8 cellular contexts compared by ENCODE assay signal in the genomic region with DNA sequence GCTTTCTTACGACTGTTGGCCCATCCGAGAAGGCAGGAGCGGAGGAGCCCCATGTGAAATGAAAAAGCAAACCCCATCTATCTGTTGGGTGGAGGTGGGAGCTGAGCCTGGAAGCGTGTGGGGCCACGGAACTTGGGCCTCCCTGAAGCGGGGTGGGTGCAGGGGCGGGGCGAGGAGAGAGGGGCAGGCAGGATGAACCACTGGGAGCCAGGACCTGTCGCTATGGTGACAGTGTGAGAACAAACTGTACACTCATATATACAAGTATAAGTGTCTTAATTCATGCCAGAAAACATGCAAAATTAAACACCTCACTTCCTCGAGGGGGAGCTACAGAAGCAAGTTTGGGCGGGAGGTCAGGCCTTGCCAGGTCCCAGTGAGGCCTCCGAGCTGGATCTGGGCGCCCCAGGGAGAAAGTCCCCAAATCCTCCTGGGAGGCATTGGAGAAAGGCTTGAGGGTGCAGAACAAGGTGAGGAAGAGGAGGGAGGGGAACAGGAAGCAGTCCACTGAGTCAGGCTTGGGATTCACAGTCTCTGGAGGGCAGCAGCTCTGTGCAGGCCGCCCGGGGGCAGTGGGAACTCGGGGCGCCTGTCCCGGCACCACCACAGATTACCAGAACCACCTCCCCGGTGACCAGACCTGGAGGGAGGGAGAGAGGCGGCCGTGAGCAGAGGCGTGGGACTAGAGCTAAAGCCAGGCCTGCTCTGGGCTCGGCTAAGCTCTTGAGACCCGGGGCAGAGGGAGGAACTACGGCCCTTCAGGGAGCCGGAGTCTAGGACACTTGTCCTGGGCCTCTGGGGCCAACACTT. TPM values are rescaled to one million over a fixed set of nuclear protein-coding genes. Genes with fewer than 3 reads are reported as not detected.
DNase-seq lines count a peak whose midpoint lies in the region; ATAC-seq, FAIRE-seq and TF ChIP-seq lines count a peak whose summit lies in the region.

No MANE protein-coding gene starts in this region.

- whole genome bisulfite sequencing in IMR-90 (ENCODE audit: extremely low coverage in 2 of 2, insufficient read length in 1 of 2), 2 experiments = 100% methylated on average over 1 of the region's 26 CpGs; no CpG with 5 or more reads in 1 of the 2 experiments
- 55% methylated on average over 23 of the region's 26 CpGs for WGBS in GM12878 (ENCODE audit: insufficient coverage, insufficient replicate concordance, low lambda C conversion rate, missing lambda C conversion rate)
- WGBS in right lobe of liver (ENCODE audit: insufficient coverage, low coverage, low lambda C conversion rate, missing lambda C conversion rate) = 82% methylated on average over 11 of the region's 26 CpGs

- H3K79me1 ChIP-seq in IMR-90 (ENCODE audit: low read depth in 1 of 2, low read length in 2 of 2) = no peaks in the 10 kb centered on the region

- H3K23ac ChIP-seq in IMR-90 (ENCODE audit: low read depth, low read length) = no peak overlapping the region

- no peak overlapping the region for H2BK20ac ChIP-seq in IMR-90 (ENCODE audit: low read depth, low read length)

- no peak overlapping the region for H2BK15ac ChIP-seq in IMR-90 (ENCODE audit: low read depth, low read length)

- H3K18ac ChIP-seq in IMR-90 (ENCODE audit: low read depth, low read length) = no peak overlapping the region

- in situ Hi-C loops in IMR-90 (cut with MboI; ENCODE audit: low sequenced_read_pairs) (no loop called here), GM12878 (cut with MboI) (no loop called here)

- no peak overlapping the region for H2BK5ac ChIP-seq in IMR-90 (ENCODE audit: low read depth, low read length, poor library complexity, severe bottlenecking)

- H2BK120ac ChIP-seq in IMR-90 (ENCODE audit: low read depth, low read length) = no peak overlapping the region

- ATAC-seq in IMR-90 (ENCODE audit: low read depth) (peak; percentile 80), GM12878 (peak; percentile 80), right lobe of liver (peak; percentile 12 to 53 (median 40)), GM19328 (IDR thresholded peaks at IDR 0.05; ENCODE audit: unreplicated experiment) (no peak), GM21723 (IDR thresholded peaks at IDR 0.05; ENCODE audit: unreplicated experiment) (no peak)

- H4K20me1 ChIP-seq in IMR-90 (ENCODE audit: insufficient read depth, low read length) (no peaks in the 10 kb centered on the region; the same call in 1 of the 2 replicates), GM12878 (ENCODE audit: control insufficient read depth, insufficient read depth) (no peaks in the 10 kb centered on the region)

- no peak overlapping the region for H4K91ac ChIP-seq in IMR-90 (ENCODE audit: insufficient read depth, low read depth, low read length)

- RAD21 ChIA-PET in GM12878 (lab: Charles Lee; ENCODE audit: unreplicated experiment) = interaction anchor here (0.5 to 6.3 kb wide), 16 partner anchors 13 to 268 kb away, joined by 3 to 97 read pairs (median 4); no protein-coding TSS in a partner anchor

- no peaks in the 10 kb centered on the region for H3K36me3 ChIP-seq in IMR-90 (ENCODE audit: control insufficient read depth, insufficient read depth, low read length)
- H3K36me3 ChIP-seq in GM12878 (ENCODE audit: control insufficient read depth in 2 of 2, insufficient read depth in 2 of 2, low read length in 1 of 2) = no peaks in the 10 kb centered on the region
- H3K36me3 ChIP-seq in right lobe of liver = no peaks in the 10 kb centered on the region

- H3K4me1 ChIP-seq in IMR-90 (ENCODE audit: control insufficient read depth, insufficient read depth, low read length) (peaks cover 8% of the 10 kb centered on the region; the same call in 1 of the 2 replicates), GM12878 (ENCODE audit: control insufficient read depth, insufficient read depth, low read length) (no peaks in the 10 kb centered on the region), right lobe of liver (no peaks in the 10 kb centered on the region)

- H3K9ac ChIP-seq in IMR-90 (ENCODE audit: low read depth, low read length) (no peak overlapping the region), GM12878 (ENCODE audit: control insufficient read depth, insufficient read depth, low read length) (no peak overlapping the region)

- TF ChIP-seq RAD21 in IMR-90 (IDR thresholded peaks at IDR 0.05; ENCODE audit: low read length) (peak; percentile 65), GM12878 (IDR thresholded peaks at IDR 0.05; ENCODE audit: insufficient read depth, low read depth, low read length) (peak; percentile 68)

- TF ChIP-seq POLR2A in IMR-90 (IDR thresholded peaks at IDR 0.05; ENCODE audit: low read depth, low read length) (no peak), GM12878 (IDR thresholded peaks at IDR 0.05; ENCODE audit: low read depth, low read length) (no peak), right lobe of liver (IDR thresholded peaks at IDR 0.05) (no peak)

- H3K4ac ChIP-seq in IMR-90 (ENCODE audit: low read depth, low read length) = no peak overlapping the region

- POLR2A ChIA-PET in IMR-90 (lab: Charles Lee; ENCODE audit: unreplicated experiment) = no interaction called here
- POLR2A ChIA-PET in GM12878 (lab: Charles Lee) = interaction anchor here (0.5 to 1.9 kb wide), 5 partner anchors 63 to 155 kb away, joined by 3 to 6 read pairs (median 3); no protein-coding TSS in a partner anchor

- CTCF ChIA-PET in IMR-90 (lab: Yijun Ruan, JAX) (interaction anchor here (0.6 to 1.7 kb wide), 4 partner anchors 9 to 69 kb away, joined by 3 to 6 read pairs (median 4); no protein-coding TSS in a partner anchor), GM12878 (lab: Yijun Ruan, JAX) (interaction anchor here (0.7 to 20.1 kb wide), 17 partner anchors 8 to 293 kb away, joined by 3 to 529 read pairs (median 4); no protein-coding TSS in a partner anchor)

- DNase-seq in AG08396 (ENCODE audit: low spot score) = peak; percentile 85
- DNase-seq in IMR-90 = peak; percentile 77
- DNase-seq in GM12878 (ENCODE audit: low read depth, low spot score) = no peak
- no peak for DNase-seq in right lobe of liver
- DNase-seq in stimulated activated CD4-positive, alpha-beta T cell treated with anti-CD3 and anti-CD28 coated beads, Interleukin-4, amount 100 ng/mL, for 1 hour = no peak
- DNase-seq in activated T-cell treated with anti-CD3 and anti-CD28 coated beads for 4 hours = no peak

- H3K9me3 ChIP-seq in IMR-90 (ENCODE audit: control insufficient read depth, insufficient read depth, low read length) (no peaks in the 10 kb centered on the region), GM12878 (replicated peaks; ENCODE audit: control insufficient read depth, insufficient read depth, low read length) (no peaks in the 10 kb centered on the region), right lobe of liver (no peaks in the 10 kb centered on the region)

- H3K14ac ChIP-seq in IMR-90 (replicated peaks; ENCODE audit: low read depth, low read length) = no peak overlapping the region

- H3K27me3 ChIP-seq in IMR-90 (ENCODE audit: control insufficient read depth, insufficient read depth, low read length) (0 out of 2 replicates have a peak, but pooled peaks cover under 1% of the 10 kb centered on the region), GM12878 (replicated peaks in 1 of 2; ENCODE audit: control insufficient read depth in 2 of 2, insufficient read depth in 2 of 2, low read length in 1 of 2) (no peaks in the 10 kb centered on the region), right lobe of liver (no peaks in the 10 kb centered on the region)

- H3K56ac ChIP-seq in IMR-90 (ENCODE audit: extremely low read depth, insufficient read depth, low read length) = no peak overlapping the region

- no TSS peak for BruUV-seq in IMR-90 (replicated peaks; lab: Mats Ljungman, UMichigan)
- no TSS peak for BruUV-seq in GM12878 (replicated peaks; lab: Mats Ljungman, UMichigan)

- intact Hi-C loops in IMR-90 (cut with micrococcal nuclease) (no loop called here), GM12878 (cut with micrococcal nuclease; ENCODE audit: unreplicated experiment) (no loop called here), right lobe of liver (cut with DNase I) (no loop called here)

- H3K9me1 ChIP-seq in IMR-90 (ENCODE audit: insufficient read depth, low read length) = no peaks in the 10 kb centered on the region

- H2AFZ ChIP-seq in IMR-90 (replicated peaks; ENCODE audit: low read length, poor library complexity) = peak overlapping the region; percentile 53
- H2AFZ ChIP-seq in GM12878 (ENCODE audit: control insufficient read depth, low read depth, low read length) = no peak overlapping the region

- H2AK5ac ChIP-seq in IMR-90 (ENCODE audit: low read depth, low read length) = no peak overlapping the region

- TF ChIP-seq EP300 in GM12878 (IDR thresholded peaks at IDR 0.05; ENCODE audit: borderline replicate concordance in 1 of 2, control insufficient read depth in 1 of 2, low read depth in 2 of 2, low read length in 2 of 2) = no peak

- FAIRE-seq in GM12878 (lab: Jason Lieb, UNC) = no peak

- no peak overlapping the region for H3K4me3 ChIP-seq in IMR-90 (ENCODE audit: insufficient read depth, low read depth, low read length)
- H3K4me3 ChIP-seq in GM12878 = no peak overlapping the region
- no peak overlapping the region for H3K4me3 ChIP-seq in right lobe of liver

- no peak overlapping the region for H4K8ac ChIP-seq in IMR-90 (ENCODE audit: low read depth in 2 of 2, low read length in 2 of 2)

- no peak overlapping the region for H2AK9ac ChIP-seq in IMR-90 (replicated peaks; ENCODE audit: low read depth, low read length, poor library complexity)

- SMC1A ChIA-PET in GM12878 (lab: Charles Lee; ENCODE audit: uncharacterized antibody, unreplicated experiment) = interaction anchor here (0.5 to 22.7 kb wide), 10 partner anchors 8 to 268 kb away, joined by 3 to 308 read pairs (median 4); no protein-coding TSS in a partner anchor

- H3K4me2 ChIP-seq in IMR-90 (ENCODE audit: low read depth, low read length) = no peak overlapping the region
- H3K4me2 ChIP-seq in GM12878 (ENCODE audit: control insufficient read depth, insufficient read depth) = no peak overlapping the region

- TF ChIP-seq CTCF in IMR-90 (conservative IDR thresholded peaks at IDR 0.05; ENCODE audit: low read depth, low read length) = peak; percentile 54
- TF ChIP-seq CTCF in GM12878 (IDR thresholded peaks at IDR 0.05 in 2 of 3, conservative IDR thresholded peaks at IDR 0.05 in 1 of 3; ENCODE audit: control insufficient read depth in 2 of 3, extremely low read depth in 1 of 3, insufficient read depth in 1 of 3, low read depth in 3 of 3, low read length in 3 of 3) = peak; percentile 21 to 48 (median 25); a peak in 4 of 6 replicates
- TF ChIP-seq CTCF in right lobe of liver (IDR thresholded peaks at IDR 0.05) = peak in 1 of 4 donors; percentile 3

- no peaks in the 10 kb centered on the region for H3K79me2 ChIP-seq in GM12878 (ENCODE audit: control insufficient read depth, insufficient read depth, low read length)

- H3K27ac ChIP-seq in IMR-90 (ENCODE audit: insufficient read depth, low read length) (no peak overlapping the region), GM12878 (ENCODE audit: control insufficient read depth, insufficient read depth) (no peak overlapping the region), right lobe of liver (no peak overlapping the region)

- dilution Hi-C loops in IMR-90 (cut with HindIII; ENCODE audit: low sequenced_read_pairs, unreplicated experiment) = no loop called here

- H4K5ac ChIP-seq in IMR-90 (ENCODE audit: low read depth, low read length) = no peak overlapping the region

RNA-seq across cellular contexts. Expression of gene RBPMS2, which starts 34.8 kb away (rescaled TPM):
- total RNA-seq in IMR-90 (2012; rRNA removed) (under 0.01 TPM in 1 of 2 replicates, not detected in the other), GM12878 (2014; rRNA removed) (not detected in 2 replicates), GM12878 (2014; rRNA removed; fragmentation: Illumina TruSeq; extraction: Trizol) (not detected in 2 replicates), GM12878 (2021) (0.31 and 0.66 TPM in 2 replicates), right lobe of liver (10 to 100 TPM in 1 of 6 experiments, 1 to 10 TPM in 5; 2.5 to 13.6 (median 6.1) TPM)
- polyA plus RNA-seq in IMR-90 (2012; rRNA removed) (2.3 and 2.8 TPM in 2 replicates), GM12878 (2011; rRNA removed) (0.08 TPM in 1 of 2 replicates, not detected in the other), GM12878 (2014; fragmentation: Illumina TruSeq; extraction: Trizol) (0.25 and 0.43 TPM in 2 replicates), GM12878 (2014; fragmentation: Nextera tagmentation; extraction: Ambion mirVana) (under 1 TPM in 1 of 2 experiments, not detected in 1; 0.09 TPM), GM12878 (2014; rRNA removed) (0.06 and 0.25 TPM in 2 replicates), GM12878 (2016; fragmentation: Nextera tagmentation; extraction: Ambion mirVana) (under 1 TPM; 0.19 to 0.20 TPM)
- polyA plus RNA-seq in IMR-90 (2012; cell fraction: cytosol; rRNA removed) = 2.2 and 2.9 TPM in 2 replicates
- 2.0 and 2.3 TPM in 2 replicates for polyA plus RNA-seq in IMR-90 (2012; cell fraction: nucleus; rRNA removed; ENCODE audit: low replicate concordance)
- total RNA-seq in GM12878 (2013; cell fraction: nucleolus; rRNA removed) = not detected in 2 replicates
- polyA plus RNA-seq in GM12878 (2011; ENCODE audit: low read depth) = 0.34 TPM
- 0.07 and 0.12 TPM in 2 replicates for polyA plus RNA-seq in GM12878 (2011; cell fraction: cytosol; rRNA removed)
- polyA plus RNA-seq in GM12878 (2011; cell fraction: nucleus; rRNA removed) = 0.09 and 0.10 TPM in 2 replicates
- 0.66 and 0.90 TPM in 2 replicates for polyA plus RNA-seq in GM12878 (2012)
- not detected in 2 replicates for polyA minus RNA-seq in GM12878 (2011; rRNA and poly(A)+ RNA removed)
- not detected in 2 replicates for polyA minus RNA-seq in GM12878 (2011; cell fraction: cytosol; rRNA and poly(A)+ RNA removed)
- not detected in 2 replicates for polyA minus RNA-seq in GM12878 (2011; cell fraction: nucleus; rRNA and poly(A)+ RNA removed)

Comparison
In these comparisons a context has a peak if more than half of its experiments do, and no peak if none do; other contexts are left out.
1. DNase-seq: peak in AG08396 (single experiment) and IMR-90 (single experiment); none in GM12878 (single experiment), right lobe of liver (0 of 3), stimulated activated CD4-positive, alpha-beta T cell treated with anti-CD3 and anti-CD28 coated beads, Interleukin-4, amount 100 ng/mL, for 1 hour (single experiment) and activated T-cell treated with anti-CD3 and anti-CD28 coated beads for 4 hours (single experiment).
2. ATAC-seq: peak in IMR-90 (single experiment), GM12878 (single experiment) and right lobe of liver (4 of 4); none in GM19328 (single experiment) and GM21723 (single experiment).